8 cellular contexts compared by ENCODE assay signal in genomic region chr6:78867370-78868040, GRCh38. TPM values are rescaled to one million over a fixed set of nuclear protein-coding genes. Genes with fewer than 3 reads are reported as not detected.
DNase-seq lines count a peak whose midpoint lies in the region; ATAC-seq and TF ChIP-seq lines count a peak whose summit lies in the region.

Gene IRAK1BP1 (plus strand): TSS chr6:78867551. CDS start chr6:78867577, 26 bp downstream.

- peak; percentile 5 for TF ChIP-seq CTCF in GM12865 (IDR thresholded peaks at IDR 0.05; ENCODE audit: insufficient read depth, low read depth, low read length, missing control alignments)
- no peak for TF ChIP-seq CTCF in SU-DHL-6 (IDR thresholded peaks at IDR 0.05; ENCODE audit: insufficient read depth, low read length, poor library complexity, severe bottlenecking)
- TF ChIP-seq CTCF in left ventricle myocardium inferior (IDR thresholded peaks at IDR 0.05; ENCODE audit: borderline replicate concordance), result no peak
- TF ChIP-seq CTCF in progenitor cell of endocrine pancreas (IDR thresholded peaks at IDR 0.05; ENCODE audit: unreplicated experiment), result peak; percentile 37

- peaks cover 9% of the 10 kb centered on the region for H3K36me3 Mint-ChIP-seq in progenitor cell of endocrine pancreas (ENCODE audit: insufficient read depth)

- DNase-seq in GM12865 (ENCODE audit: low read depth) (peak; percentile 93), NCI-H1105 treated with DMSO at 0.1 percent for 48 hours (lab: John Stamatoyannopoulos, UW) (peak; percentile 95), adipocyte (ENCODE audit: low read depth) (peak; percentile 85), left ventricle myocardium inferior (peak; percentile 83), progenitor cell of endocrine pancreas (ENCODE audit: low spot score, unreplicated experiment) (peak; percentile 69), ureter (ENCODE audit: low spot score) (peak; percentile 85)

- H3F3A ChIP-seq in SU-DHL-6 (ENCODE audit: insufficient read depth), result peaks cover 6% of the 10 kb centered on the region; the same call in 1 of the 2 replicates

- H3K4me3 ChIP-seq in GM12865 (ENCODE audit: low read depth, low read length) (peak within 1 kb of the TSS; percentile 81), SU-DHL-6 (ENCODE audit: insufficient read depth, low read length, poor library complexity, severe bottlenecking) (peak within 1 kb of the TSS; percentile 69), adipocyte (ENCODE audit: low read length) (peak within 1 kb of the TSS; percentile 98), left ventricle myocardium inferior (peak within 1 kb of the TSS; percentile 80)

- H3K4me1 ChIP-seq in adipocyte (ENCODE audit: control insufficient read depth, insufficient read depth, low read length) (peaks cover 7% of the 10 kb centered on the region), left ventricle myocardium inferior (peaks cover 22% of the 10 kb centered on the region)

- H3K36me3 ChIP-seq in SU-DHL-6 (ENCODE audit: low read length), result no peaks in the 10 kb centered on the region
- no peaks in the 10 kb centered on the region for H3K36me3 ChIP-seq in adipocyte (ENCODE audit: control insufficient read depth, insufficient read depth, low read length, severe bottlenecking)
- H3K36me3 ChIP-seq in left ventricle myocardium inferior, result no peaks in the 10 kb centered on the region

- H3K9ac ChIP-seq in SU-DHL-6 (ENCODE audit: low read length) (peak within 1 kb of the TSS; percentile 79), adipocyte (ENCODE audit: low read length) (peak within 1 kb of the TSS; percentile 84)

- intact Hi-C loops in left ventricle myocardium inferior (cut with micrococcal nuclease), result no loop called here

- H3K4me3 Mint-ChIP-seq in progenitor cell of endocrine pancreas (ENCODE audit: low read depth), result peak within 1 kb of the TSS; percentile 99

- peak within 1 kb of the TSS; percentile 73 for H3K27ac ChIP-seq in SU-DHL-6 (ENCODE audit: low read depth, low read length)
- H3K27ac ChIP-seq in left ventricle myocardium inferior (replicated peaks), result peak within 1 kb of the TSS; percentile 77

- no peaks in the 10 kb centered on the region for H4K20me1 ChIP-seq in SU-DHL-6 (ENCODE audit: low read depth, low read length)

- peak within 1 kb of the TSS; percentile 98 for H3K27ac Mint-ChIP-seq in progenitor cell of endocrine pancreas

- no peaks in the 10 kb centered on the region for H3K9me3 Mint-ChIP-seq in progenitor cell of endocrine pancreas (ENCODE audit: low read depth)

- no peaks in the 10 kb centered on the region for H3K79me2 ChIP-seq in SU-DHL-6 (ENCODE audit: insufficient read depth, low read length)

- peak within 1 kb of the TSS; percentile 98 for H2AFZ ChIP-seq in SU-DHL-6 (ENCODE audit: low read depth, low read length, severe bottlenecking)

- H3K9me3 ChIP-seq in SU-DHL-6 (ENCODE audit: insufficient read depth, low read length) (no peaks in the 10 kb centered on the region), adipocyte (ENCODE audit: control insufficient read depth, low read length) (no peaks in the 10 kb centered on the region), left ventricle myocardium inferior (replicated peaks) (no peaks in the 10 kb centered on the region)

- peak; percentile 98 for ATAC-seq in HG02610 (IDR thresholded peaks at IDR 0.05; ENCODE audit: unreplicated experiment)

- peak within 1 kb of the TSS; percentile 82 for H3K4me2 ChIP-seq in SU-DHL-6 (ENCODE audit: low read depth, low read length, poor library complexity, severe bottlenecking)

- H3K4me1 Mint-ChIP-seq in progenitor cell of endocrine pancreas (ENCODE audit: low read depth), result peaks cover 10% of the 10 kb centered on the region

- H3K9me2 ChIP-seq in SU-DHL-6 (replicated peaks; ENCODE audit: insufficient read depth, low read length), result no peaks in the 10 kb centered on the region

- H3K27me3 ChIP-seq in SU-DHL-6 (ENCODE audit: low read length) (no peaks in the 10 kb centered on the region), adipocyte (replicated peaks; ENCODE audit: control insufficient read depth, insufficient read depth, low read length) (no peaks in the 10 kb centered on the region), left ventricle myocardium inferior (ENCODE audit: low read depth) (no peaks in the 10 kb centered on the region)

- no peaks in the 10 kb centered on the region for H3K27me3 Mint-ChIP-seq in progenitor cell of endocrine pancreas

RNA-seq across cellular contexts. Expression of gene IRAK1BP1, which starts in this region (rescaled TPM):
- total RNA-seq in left ventricle myocardium inferior (4.7 TPM), progenitor cell of endocrine pancreas (10.6 and 10.7 TPM in 2 replicates), ureter (8.0 TPM)

Comparison
In these comparisons a context has a peak if more than half of its experiments do, and no peak if none do; other contexts are left out.
1. Peak in every context shown above with its lines: DNase-seq, ATAC-seq, H3K4me3 ChIP-seq and H3K27ac ChIP-seq.
2. CTCF ChIP-seq: peak in GM12865 (single experiment) and progenitor cell of endocrine pancreas (single experiment); none in SU-DHL-6 (single experiment) and left ventricle myocardium inferior (single experiment).